Comparison of ENCODE assay signal across 14 cellular contexts in genomic region chr18:75244914-75245313, GRCh38. TPM values are rescaled to one million over a fixed set of nuclear protein-coding genes. Genes with fewer than 3 reads are reported as not detected.
DNase-seq lines count a peak whose midpoint lies in the region; ATAC-seq and TF ChIP-seq lines count a peak whose summit lies in the region.
"Had no signal": no experiment of that assay in that cellular context is flagged by ENCODE, and none has a peak within 500 bp of the region (broad histone marks: within the 10 kb centered on the region; RNA-seq: fewer than 3 reads in every experiment).

No MANE protein-coding gene starts in this region.

- peak overlapping the region; percentile 22 for H3K4me2 ChIP-seq in hepatocyte

- intact Hi-C loops in natural killer cell (cut with micrococcal nuclease) = loop anchor here (5.0 kb wide), 1 partner anchor 248 kb away; no protein-coding TSS in a partner anchor

- H3K9me2 ChIP-seq in hepatocyte (replicated peaks; ENCODE audit: insufficient read depth) = no peaks in the 10 kb centered on the region

- H3K4me1 ChIP-seq in hepatocyte (ENCODE audit: insufficient read depth) = peaks cover 38% of the 10 kb centered on the region

- H3K27me3 Mint-ChIP-seq in natural killer cell (ENCODE audit: low read depth in 2 of 2) (no peaks in the 10 kb centered on the region), T-helper 17 cell (no peaks in the 10 kb centered on the region)
- H3K27me3 Mint-ChIP-seq in natural killer cell treated with Interleukin-12 subunit alpha and Interleukin-12 subunit beta and Interleukin-15 and Interleukin-18, amount 100 ng/mL, for 72 hours = no peaks in the 10 kb centered on the region

- H3K36me3 Mint-ChIP-seq in natural killer cell = no peaks in the 10 kb centered on the region
- no peaks in the 10 kb centered on the region for H3K36me3 Mint-ChIP-seq in natural killer cell treated with Interleukin-12 subunit alpha and Interleukin-12 subunit beta and Interleukin-15 and Interleukin-18, amount 100 ng/mL, for 72 hours
- H3K36me3 Mint-ChIP-seq in T-helper 17 cell (ENCODE audit: low read depth) = no peaks in the 10 kb centered on the region

- no peaks in the 10 kb centered on the region for H3K36me3 ChIP-seq in hepatocyte (replicated peaks; ENCODE audit: insufficient read depth, low read depth)

- H3K9me3 ChIP-seq in T-helper 17 cell (ENCODE audit: control insufficient read depth, low read length, poor library complexity, severe bottlenecking) = no peaks in the 10 kb centered on the region
- no peaks in the 10 kb centered on the region for H3K9me3 ChIP-seq in hepatocyte (ENCODE audit: low read depth)

- no peak overlapping the region for H3K27ac ChIP-seq in hepatocyte
- H3K27ac ChIP-seq: HL-60 had no signal

- H3K27ac Mint-ChIP-seq in natural killer cell = peak overlapping the region; percentile 92 to 98
- H3K27ac Mint-ChIP-seq in natural killer cell treated with Interleukin-12 subunit alpha and Interleukin-12 subunit beta and Interleukin-15 and Interleukin-18, amount 100 ng/mL, for 72 hours = no peak overlapping the region
- H3K27ac Mint-ChIP-seq in T-helper 17 cell = peak overlapping the region; percentile 92

- ATAC-seq in natural killer cell (no peak), T-helper 17 cell (no peak)
- ATAC-seq in natural killer cell treated with Interleukin-12 subunit alpha and Interleukin-12 subunit beta and Interleukin-15 and Interleukin-18, amount 100 ng/mL, for 72 hours = no peak

- DNase-seq in natural killer cell (no peak), T-helper 17 cell (no peak), hepatocyte (ENCODE audit: low spot score) (no peak), pons (ENCODE audit: low spot score) (no peak), NCI-H2081 treated with DMSO at 0.1 percent for 48 hours (lab: John Stamatoyannopoulos, UW) (no peak)
- no peak for DNase-seq in natural killer cell treated with Interleukin-12 subunit alpha and Interleukin-12 subunit beta and Interleukin-15 and Interleukin-18, amount 100 ng/mL, for 72 hours (ENCODE audit: low spot score)
- DNase-seq in stimulated activated CD4-positive, alpha-beta T cell treated with anti-CD3 and anti-CD28 coated beads, Interleukin-12 subunit alpha, Interleukin-12 subunit beta, amount 100 ng/mL, for 4 hours = no peak
- DNase-seq: HCEC 1CT; KBM-7; NCI-H1694 treated with DMSO at 0.1 percent for 48 hours; NK-92 treated with Interleukin-12 subunit alpha and Interleukin-12 subunit beta, amount 100 ng/mL, for 24 hours; OCI-M1; RPMI8226 had no signal

- H2AFZ ChIP-seq in hepatocyte = no peak overlapping the region

- H3K79me2 ChIP-seq in hepatocyte = peaks cover 84% of the 10 kb centered on the region

- TF ChIP-seq CTCF in natural killer cell (IDR thresholded peaks at IDR 0.05) = no peak
- TF ChIP-seq CTCF in hepatocyte (IDR thresholded peaks at IDR 0.05; ENCODE audit: poor library complexity) = no peak

- 57% methylated on average over 4 of the region's 4 CpGs for WGBS in hepatocyte (ENCODE audit: low lambda C conversion rate, missing lambda C conversion rate)

- no peaks in the 10 kb centered on the region for H4K20me1 ChIP-seq in hepatocyte (ENCODE audit: insufficient read depth, poor library complexity, severe bottlenecking)

- no peak overlapping the region for H3K4me3 ChIP-seq in hepatocyte

- H3K4me3 Mint-ChIP-seq in natural killer cell = peak overlapping the region; percentile 0
- H3K4me3 Mint-ChIP-seq in natural killer cell treated with Interleukin-12 subunit alpha and Interleukin-12 subunit beta and Interleukin-15 and Interleukin-18, amount 100 ng/mL, for 72 hours = no peak overlapping the region
- H3K4me3 Mint-ChIP-seq in T-helper 17 cell = no peak overlapping the region

- peaks cover 0 to 2% of the 10 kb centered on the region in 2 donors for H3K9me3 Mint-ChIP-seq in natural killer cell
- H3K9me3 Mint-ChIP-seq in natural killer cell treated with Interleukin-12 subunit alpha and Interleukin-12 subunit beta and Interleukin-15 and Interleukin-18, amount 100 ng/mL, for 72 hours = no peaks in the 10 kb centered on the region

- peaks cover 67 to 93% of the 10 kb centered on the region in 2 donors for H3K4me1 Mint-ChIP-seq in natural killer cell
- H3K4me1 Mint-ChIP-seq in natural killer cell treated with Interleukin-12 subunit alpha and Interleukin-12 subunit beta and Interleukin-15 and Interleukin-18, amount 100 ng/mL, for 72 hours (ENCODE audit: low read depth in 2 of 2) = peaks cover 50 to 57% of the 10 kb centered on the region in 2 donors
- H3K4me1 Mint-ChIP-seq in T-helper 17 cell = peaks cover 44% of the 10 kb centered on the region

- H3K27me3 ChIP-seq in hepatocyte = no peaks in the 10 kb centered on the region

RNA-seq across cellular contexts. Expression of gene TSHZ1, which starts 34.3 kb away (rescaled TPM):
- total RNA-seq in natural killer cell (10 to 100 TPM; 44.3 to 51.6 (median 44.8) TPM), T-helper 17 cell (10 to 100 TPM; 17.5 to 17.6 TPM), hepatocyte (13.1 TPM in 2 replicates)
- 10 to 100 TPM; 19.8 to 21.0 TPM for total RNA-seq in natural killer cell treated with Interleukin-12 subunit alpha and Interleukin-12 subunit beta and Interleukin-15 and Interleukin-18, amount 100 ng/mL, for 72 hours
- polyA plus RNA-seq in hepatocyte = 8.5 and 12.7 TPM in 2 replicates

RNA-seq across cellular contexts. Expression of gene PTGR3, which starts 36.0 kb away (rescaled TPM):
- 10 to 100 TPM; 27.4 to 29.4 (median 28.5) TPM for total RNA-seq in natural killer cell
- 10 to 100 TPM; 20.0 to 23.0 TPM for total RNA-seq in natural killer cell treated with Interleukin-12 subunit alpha and Interleukin-12 subunit beta and Interleukin-15 and Interleukin-18, amount 100 ng/mL, for 72 hours
- 10 to 100 TPM; 20.8 to 25.1 TPM for total RNA-seq in T-helper 17 cell
- total RNA-seq in hepatocyte = 25.7 and 30.7 TPM in 2 replicates
- polyA plus RNA-seq in hepatocyte = 24.4 and 32.2 TPM in 2 replicates

Comparison
In these comparisons a context has a peak if more than half of its experiments do, and no peak if none do; other contexts are left out.
1. H3K27ac Mint-ChIP-seq: peak in natural killer cell (2 of 2) and T-helper 17 cell (single experiment); none in natural killer cell treated with Interleukin-12 subunit alpha and Interleukin-12 subunit beta and Interleukin-15 and Interleukin-18, amount 100 ng/mL, for 72 hours (0 of 2).